1 cellular context compared by ENCODE assay signal in genomic region chr1:25796807-25797458, GRCh38.
A peak's percentile ranks its signal among the peaks of the same experiment; 100 is the strongest.
TF ChIP-seq lines count a peak whose summit lies in the region.

No MANE protein-coding gene starts in this region.

TF ChIP-seq in K562, 482 proteins besides CTCF, POLR2A, EP300 and RAD21 (continued from another document):
- TF ChIP-seq MBD1 (CRISPR knock-in tag; IDR thresholded peaks at IDR 0.05) = no peak
- TF ChIP-seq CC2D1A (IDR thresholded peaks at IDR 0.05) = peak; percentile 56; the same call in 1 of the 2 replicates
- TF ChIP-seq ZNF175 (CRISPR knock-in tag; IDR thresholded peaks at IDR 0.05; ENCODE audit: low read depth) = no peak
- TF ChIP-seq ZNF668 (CRISPR knock-in tag; IDR thresholded peaks at IDR 0.05) = no peak
- TF ChIP-seq STAG1 (CRISPR knock-in tag; IDR thresholded peaks at IDR 0.05; ENCODE audit: borderline replicate concordance) = peak; percentile 75; the same call in 1 of the 2 replicates
- TF ChIP-seq ELF1 (tag; IDR thresholded peaks at IDR 0.05) = peak; percentile 57; the same call in 1 of the 2 replicates
- TF ChIP-seq MYNN (IDR thresholded peaks at IDR 0.05) = 0 out of 2 replicates have a peak, but pooled peaks have one; percentile 55
- no peak for TF ChIP-seq MYNN (CRISPR knock-in tag; IDR thresholded peaks at IDR 0.05)
- TF ChIP-seq RCOR1 (IDR thresholded peaks at IDR 0.05; ENCODE audit: borderline replicate concordance in 1 of 2, low read depth in 2 of 2, low read length in 2 of 2) = peak; percentile 58 to 86; a peak in 3 of 4 replicates
- peak; percentile 22 to 27; a peak in 1 of 4 replicates for TF ChIP-seq NRF1 (conservative IDR thresholded peaks at IDR 0.05 in 1 of 2, IDR thresholded peaks at IDR 0.05 in 1 of 2)
- TF ChIP-seq ZNF518B (CRISPR knock-in tag; IDR thresholded peaks at IDR 0.05) = no peak
- TF ChIP-seq ETV1 (tag; conservative IDR thresholded peaks at IDR 0.05; ENCODE audit: low read depth) = peak; percentile 73
- TF ChIP-seq RNF2 (IDR thresholded peaks at IDR 0.05) = no peak
- peak; percentile 16; the same call in 1 of the 2 replicates for TF ChIP-seq HDAC2 (IDR thresholded peaks at IDR 0.05)
- 0 out of 2 replicates have a peak, but pooled peaks have one; percentile 64 for TF ChIP-seq ETV5 (CRISPR knock-in tag; IDR thresholded peaks at IDR 0.05; ENCODE audit: low read depth)
- peak; percentile 63; the same call in 1 of the 2 replicates for TF ChIP-seq CTBP1 (IDR thresholded peaks at IDR 0.05; ENCODE audit: borderline replicate concordance)
- 0 out of 2 replicates have a peak, but pooled peaks have one; percentile 20 for TF ChIP-seq TFAP4 (CRISPR knock-in tag; IDR thresholded peaks at IDR 0.05; ENCODE audit: borderline replicate concordance)
- TF ChIP-seq ZNF347 (CRISPR knock-in tag; IDR thresholded peaks at IDR 0.05; ENCODE audit: low read depth) = no peak
- TF ChIP-seq SMC3 (conservative IDR thresholded peaks at IDR 0.05; ENCODE audit: insufficient read depth, low read depth, low read length) = peak; percentile 78
- TF ChIP-seq KLF16 (IDR thresholded peaks at IDR 0.05) = peak; percentile 29; the same call in 1 of the 2 replicates
- no peak for TF ChIP-seq SRSF7 (optimal IDR thresholded peaks at IDR 0.05; ENCODE audit: low read depth, low read length)
- no peak for TF ChIP-seq PTRF (tag; IDR thresholded peaks at IDR 0.05)
- TF ChIP-seq HDAC3 (IDR thresholded peaks at IDR 0.05; ENCODE audit: borderline replicate concordance, partially characterized antibody) = no peak
- TF ChIP-seq XRCC5 (IDR thresholded peaks at IDR 0.05; ENCODE audit: low read depth, low read length) = peak; percentile 95
- TF ChIP-seq SMARCA4 (IDR thresholded peaks at IDR 0.05) = no peak
- no peak for TF ChIP-seq TEAD4 (IDR thresholded peaks at IDR 0.05; ENCODE audit: low read length)
- TF ChIP-seq TEAD4 (CRISPR knock-in tag; IDR thresholded peaks at IDR 0.05; ENCODE audit: borderline replicate concordance) = no peak
- TF ChIP-seq CBX5 (IDR thresholded peaks at IDR 0.05; ENCODE audit: borderline replicate concordance, low read depth) = no peak
- TF ChIP-seq ZNF253 (CRISPR knock-in tag; conservative IDR thresholded peaks at IDR 0.05) = no peak
- TF ChIP-seq CHD1 (IDR thresholded peaks at IDR 0.05; ENCODE audit: low read length) = no peak
- TF ChIP-seq ARID2 (IDR thresholded peaks at IDR 0.05) = peak; percentile 84
- TF ChIP-seq GABPB1 (CRISPR knock-in tag; IDR thresholded peaks at IDR 0.05) = peak; percentile 37; the same call in 1 of the 2 replicates
- TF ChIP-seq ILF3 (IDR thresholded peaks at IDR 0.05; ENCODE audit: borderline replicate concordance) = no peak
- no peak for TF ChIP-seq SIRT6 (IDR thresholded peaks at IDR 0.05; ENCODE audit: low read depth, low read length)
- TF ChIP-seq RBM34 (IDR thresholded peaks at IDR 0.05; ENCODE audit: borderline replicate concordance, insufficient read depth, low read length) = no peak
- peak; percentile 87; the same call in 1 of the 2 replicates for TF ChIP-seq ARID3A (IDR thresholded peaks at IDR 0.05; ENCODE audit: borderline replicate concordance, low read depth, low read length)
- TF ChIP-seq ZFP36 (IDR thresholded peaks at IDR 0.05; ENCODE audit: low read depth, low read length, partially characterized antibody) = peak; percentile 34
- no peak for TF ChIP-seq KLF6 (CRISPR knock-in tag; IDR thresholded peaks at IDR 0.05; ENCODE audit: borderline replicate concordance)
- peak; percentile 72 for TF ChIP-seq DEAF1 (CRISPR knock-in tag; IDR thresholded peaks at IDR 0.05)
- peak; percentile 25; the same call in 1 of the 2 replicates for TF ChIP-seq RB1 (IDR thresholded peaks at IDR 0.05; ENCODE audit: low read depth)
- TF ChIP-seq TBL1XR1 (IDR thresholded peaks at IDR 0.05; ENCODE audit: low read length in 2 of 2) = peak in 1 of 2 experiments; percentile 56; a peak in 1 of 4 replicates
- TF ChIP-seq LCOR (CRISPR knock-in tag; IDR thresholded peaks at IDR 0.05) = peak; percentile 79; the same call in 1 of the 2 replicates
- no peak for TF ChIP-seq BCLAF1 (IDR thresholded peaks at IDR 0.05; ENCODE audit: borderline replicate concordance in 1 of 2, control insufficient read depth in 1 of 2, low read depth in 2 of 2, low read length in 1 of 2)
- no peak for TF ChIP-seq ATF1 (CRISPR knock-in tag; IDR thresholded peaks at IDR 0.05)
- no peak for TF ChIP-seq ATF1 (tag; IDR thresholded peaks at IDR 0.05)
- peak; percentile 12; the same call in 1 of the 2 replicates for TF ChIP-seq CXXC5 (CRISPR knock-in tag; IDR thresholded peaks at IDR 0.05)
- no peak for TF ChIP-seq HDGF (IDR thresholded peaks at IDR 0.05)
- TF ChIP-seq CCAR2 (IDR thresholded peaks at IDR 0.05; ENCODE audit: low read depth, low read length) = no peak
- no peak for TF ChIP-seq SOX6 (IDR thresholded peaks at IDR 0.05)
- 0 out of 4 replicates have a peak, but pooled peaks of 1 of the 2 experiments have one; percentile 41 for TF ChIP-seq MNT (conservative IDR thresholded peaks at IDR 0.05)
